ENCODE assay signal across 12 cellular contexts in genomic region chr10:22317771-22318565, GRCh38. TPM values are rescaled to one million over a fixed set of nuclear protein-coding genes. Genes with fewer than 3 reads are reported as not detected.
A peak's percentile ranks its signal among the peaks of the same experiment; 100 is the strongest.
DNase-seq lines count a peak whose midpoint lies in the region; ATAC-seq, FAIRE-seq and TF ChIP-seq lines count a peak whose summit lies in the region.
"Had no signal": no experiment of that assay in that cellular context is flagged by ENCODE, and none has a peak within 500 bp of the region (broad histone marks: within the 10 kb centered on the region; RNA-seq: fewer than 3 reads in every experiment).

No MANE protein-coding gene starts in this region.

- H3K27ac Mint-ChIP-seq in CD8-positive, alpha-beta T cell: no peak overlapping the region
- H3K27ac Mint-ChIP-seq in nephron: peak overlapping the region; percentile 97 to 99 (median 97)

- H2AK9ac ChIP-seq in IMR-90 (replicated peaks; ENCODE audit: low read depth, low read length, poor library complexity): no peak overlapping the region

- no peak for DNase-seq in CD8-positive, alpha-beta T cell
- DNase-seq in IMR-90: no peak
- DNase-seq in GM12878 (ENCODE audit: low read depth, low spot score): no peak
- DNase-seq in ureter (ENCODE audit: low spot score): no peak
- no peak for DNase-seq in dedifferentiated amniotic fluid mesenchymal stem cell (ENCODE audit: extremely low spot score)
- no peak for DNase-seq in SK-N-DZ (ENCODE audit: low spot score)
- DNase-seq: activated CD4-positive, CD25-positive, alpha-beta regulatory T cell; EL; head of caudate nucleus; KBM-7 had no signal

- intact Hi-C loops in CD8-positive, alpha-beta T cell (cut with DNase I, micrococcal nuclease): loop anchor here (2.0 to 5.0 kb wide), 6 partner anchors 65 to 801 kb away; partner anchors contain the start of genes DNAJC1 (in 2 of the 2) and MLLT10 (in 1 of the 2)
- intact Hi-C loops in IMR-90 (cut with micrococcal nuclease) (loop anchor here (2.0 to 5.0 kb wide), 3 partner anchors 315 to 821 kb away; partner anchors contain the start of genes DNAJC1 and PIP4K2A), GM12878 (cut with micrococcal nuclease; ENCODE audit: unreplicated experiment) (loop anchor here (2.0 to 10.0 kb wide), 6 partner anchors 66 to 823 kb away; partner anchors contain the start of gene PIP4K2A)

- H3K14ac ChIP-seq in IMR-90 (replicated peaks; ENCODE audit: low read depth, low read length): no peak overlapping the region

- H3K27me3 ChIP-seq in CD8-positive, alpha-beta T cell (ENCODE audit: insufficient read depth, low read length): peaks cover 21% of the 10 kb centered on the region
- H3K27me3 ChIP-seq in IMR-90 (ENCODE audit: control insufficient read depth, insufficient read depth, low read length) (peaks cover 13% of the 10 kb centered on the region), GM12878 (replicated peaks in 1 of 2; ENCODE audit: control insufficient read depth in 2 of 2, insufficient read depth in 2 of 2, low read length in 1 of 2) (peaks cover 3 to 9% of the 10 kb centered on the region in 2 experiments)

- H2AK5ac ChIP-seq in IMR-90 (ENCODE audit: low read depth, low read length): no peak overlapping the region

- H3K36me3 ChIP-seq in CD8-positive, alpha-beta T cell (ENCODE audit: insufficient read depth, low read length): no peaks in the 10 kb centered on the region
- no peaks in the 10 kb centered on the region for H3K36me3 ChIP-seq in IMR-90 (ENCODE audit: control insufficient read depth, insufficient read depth, low read length)
- no peaks in the 10 kb centered on the region; a peak in 1 of 4 replicates for H3K36me3 ChIP-seq in GM12878 (ENCODE audit: control insufficient read depth in 2 of 2, insufficient read depth in 2 of 2, low read length in 1 of 2)

- no peak overlapping the region for H2BK5ac ChIP-seq in IMR-90 (ENCODE audit: low read depth, low read length, poor library complexity, severe bottlenecking)

- no peak overlapping the region for H2AFZ ChIP-seq in IMR-90 (replicated peaks; ENCODE audit: low read length, poor library complexity)
- H2AFZ ChIP-seq in GM12878 (ENCODE audit: control insufficient read depth, low read depth, low read length): no peak overlapping the region

- RAD21 ChIA-PET in GM12878 (lab: Charles Lee; ENCODE audit: unreplicated experiment): interaction anchor here (1.1 to 2.7 kb wide), 2 partner anchors 22 to 25 kb away, joined by 3 to 16 read pairs; no protein-coding TSS in a partner anchor

- H3K4ac ChIP-seq in IMR-90 (ENCODE audit: low read depth, low read length): no peak overlapping the region

- H2BK15ac ChIP-seq in IMR-90 (ENCODE audit: low read depth, low read length): no peak overlapping the region

- TF ChIP-seq RAD21 in IMR-90 (IDR thresholded peaks at IDR 0.05; ENCODE audit: low read length) (no peak), GM12878 (IDR thresholded peaks at IDR 0.05; ENCODE audit: insufficient read depth, low read depth, low read length) (no peak)

- dilution Hi-C loops in IMR-90 (cut with HindIII; ENCODE audit: low sequenced_read_pairs, unreplicated experiment): no loop called here

- no peak for TF ChIP-seq EP300 in GM12878 (IDR thresholded peaks at IDR 0.05; ENCODE audit: borderline replicate concordance in 1 of 2, control insufficient read depth in 1 of 2, low read depth in 2 of 2, low read length in 2 of 2)

- no peak overlapping the region for H2BK120ac ChIP-seq in IMR-90 (ENCODE audit: low read depth, low read length)

- H3K4me3 ChIP-seq in CD8-positive, alpha-beta T cell (ENCODE audit: low read depth, low read length): no peak overlapping the region
- H3K4me3 ChIP-seq in IMR-90 (ENCODE audit: insufficient read depth, low read depth, low read length) (no peak overlapping the region), GM12878 (peak overlapping the region; percentile 62; the same call in 1 of the 2 replicates)

- H4K5ac ChIP-seq in IMR-90 (ENCODE audit: low read depth, low read length): no peak overlapping the region

- FAIRE-seq in GM12878 (lab: Jason Lieb, UNC): no peak

- H4K91ac ChIP-seq in IMR-90 (ENCODE audit: insufficient read depth, low read depth, low read length): no peak overlapping the region

- H3K9me3 ChIP-seq in CD8-positive, alpha-beta T cell (ENCODE audit: low read length): no peaks in the 10 kb centered on the region
- H3K9me3 ChIP-seq in IMR-90 (ENCODE audit: control insufficient read depth, insufficient read depth, low read length) (0 out of 2 replicates have a peak, but pooled peaks cover 3% of the 10 kb centered on the region), GM12878 (replicated peaks; ENCODE audit: control insufficient read depth, insufficient read depth, low read length) (peaks cover 2% of the 10 kb centered on the region; the same call in 2 of the 3 replicates)

- H3K23ac ChIP-seq in IMR-90 (ENCODE audit: low read depth, low read length): peak overlapping the region; percentile 59; the same call in 1 of the 2 replicates

- H3K4me1 ChIP-seq in CD8-positive, alpha-beta T cell (ENCODE audit: insufficient read depth, low read length): peaks cover 32% of the 10 kb centered on the region
- H3K4me1 ChIP-seq in IMR-90 (ENCODE audit: control insufficient read depth, insufficient read depth, low read length) (no peaks in the 10 kb centered on the region), GM12878 (ENCODE audit: control insufficient read depth, insufficient read depth, low read length) (peaks cover 18% of the 10 kb centered on the region)

- CTCF ChIA-PET in CD8-positive, alpha-beta T cell (lab: Charles Lee): interaction anchor here (0.6 kb wide), 2 partner anchors 93 to 307 kb away, joined by 3 to 4 read pairs; no protein-coding TSS in a partner anchor
- CTCF ChIA-PET in IMR-90 (lab: Yijun Ruan, JAX): no interaction called here
- CTCF ChIA-PET in GM12878 (lab: Yijun Ruan, JAX): interaction anchor here (1.0 kb wide), 1 partner anchor 321 kb away, joined by 3 read pairs; no protein-coding TSS in a partner anchor

- no peaks in the 10 kb centered on the region for H3K9me3 Mint-ChIP-seq in CD8-positive, alpha-beta T cell
- H3K9me3 Mint-ChIP-seq in nephron: no peaks in the 10 kb centered on the region

- POLR2A ChIA-PET in CD8-positive, alpha-beta T cell (lab: Charles Lee): interaction anchor here (0.6 to 1.1 kb wide), 4 partner anchors 22 to 366 kb away, joined by 3 to 4 read pairs (median 3); no protein-coding TSS in a partner anchor
- POLR2A ChIA-PET in IMR-90 (lab: Charles Lee; ENCODE audit: unreplicated experiment) (no interaction called here), GM12878 (lab: Charles Lee) (interaction anchor here (1.0 kb wide), 1 partner anchor 23 kb away, joined by 3 read pairs; no protein-coding TSS in a partner anchor)

- no peak overlapping the region for H3K56ac ChIP-seq in IMR-90 (ENCODE audit: extremely low read depth, insufficient read depth, low read length)

- WGBS in IMR-90 (ENCODE audit: extremely low coverage in 2 of 2, insufficient read length in 1 of 2), 2 experiments: 100% methylated on average over 1 of the region's 6 CpGs; no CpG with 5 or more reads in 1 of the 2 experiments
- WGBS in GM12878 (ENCODE audit: insufficient coverage, insufficient replicate concordance, low lambda C conversion rate, missing lambda C conversion rate): 73% methylated on average over 6 of the region's 6 CpGs

- H3K4me2 ChIP-seq in IMR-90 (ENCODE audit: low read depth, low read length) (no peak overlapping the region), GM12878 (ENCODE audit: control insufficient read depth, insufficient read depth) (peak overlapping the region; percentile 75)

- peaks cover 10% of the 10 kb centered on the region for H3K36me3 Mint-ChIP-seq in CD8-positive, alpha-beta T cell
- no peaks in the 10 kb centered on the region for H3K36me3 Mint-ChIP-seq in nephron (ENCODE audit: low read depth)

- H2BK20ac ChIP-seq in IMR-90 (ENCODE audit: low read depth, low read length): no peak overlapping the region

- H4K8ac ChIP-seq in IMR-90 (ENCODE audit: low read depth in 2 of 2, low read length in 2 of 2): no peak overlapping the region

- H3K27me3 Mint-ChIP-seq in CD8-positive, alpha-beta T cell (ENCODE audit: low read depth): peaks cover 20% of the 10 kb centered on the region
- peaks cover 52% of the 10 kb centered on the region for H3K27me3 Mint-ChIP-seq in nephron (ENCODE audit: low read depth)

- no peaks in the 10 kb centered on the region; the same call in 1 of the 2 replicates for H3K9me1 ChIP-seq in IMR-90 (ENCODE audit: insufficient read depth, low read length)

- peak overlapping the region; percentile 27 for H3K4me3 Mint-ChIP-seq in CD8-positive, alpha-beta T cell
- peak overlapping the region; percentile 87 to 95 (median 94) for H3K4me3 Mint-ChIP-seq in nephron

- in situ Hi-C loops in IMR-90 (cut with MboI; ENCODE audit: low sequenced_read_pairs) (loop anchor here (10.0 to 25.0 kb wide), 3 partner anchors 313 to 806 kb away; partner anchors contain the start of gene DNAJC1), GM12878 (cut with MboI) (loop anchor here (5.0 kb wide), 2 partner anchors 311 to 791 kb away; partner anchors contain the start of gene SKIDA1)

- ATAC-seq in CD8-positive, alpha-beta T cell: no peak
- no peak for ATAC-seq in IMR-90 (ENCODE audit: low read depth)
- ATAC-seq in GM12878: no peak
- ATAC-seq in HG02588 (IDR thresholded peaks at IDR 0.05; ENCODE audit: unreplicated experiment): no peak

- SMC1A ChIA-PET in GM12878 (lab: Charles Lee; ENCODE audit: uncharacterized antibody, unreplicated experiment): interaction anchor here (0.6 to 2.7 kb wide), 5 partner anchors 22 to 233 kb away, joined by 3 to 9 read pairs (median 3); no protein-coding TSS in a partner anchor

- H3K79me2 ChIP-seq in GM12878 (ENCODE audit: control insufficient read depth, insufficient read depth, low read length): peaks cover 15% of the 10 kb centered on the region

- peaks cover 5 to 17% of the 10 kb centered on the region in 2 experiments for H3K79me1 ChIP-seq in IMR-90 (ENCODE audit: low read depth in 1 of 2, low read length in 2 of 2)

- H4K20me1 ChIP-seq in IMR-90 (ENCODE audit: insufficient read depth, low read length) (peaks cover 9% of the 10 kb centered on the region; the same call in 1 of the 2 replicates), GM12878 (ENCODE audit: control insufficient read depth, insufficient read depth) (no peaks in the 10 kb centered on the region)

- no peak for TF ChIP-seq POLR2A in IMR-90 (IDR thresholded peaks at IDR 0.05; ENCODE audit: low read depth, low read length)
- TF ChIP-seq POLR2A in GM12878 (IDR thresholded peaks at IDR 0.05; ENCODE audit: low read depth, low read length): no peak

- no TSS peak for BruUV-seq in IMR-90 (replicated peaks; lab: Mats Ljungman, UMichigan)
- BruUV-seq in GM12878 (replicated peaks; lab: Mats Ljungman, UMichigan): no TSS peak

- H3K4me1 Mint-ChIP-seq in CD8-positive, alpha-beta T cell (ENCODE audit: low read depth): peaks cover 40% of the 10 kb centered on the region
- peaks cover 40% of the 10 kb centered on the region for H3K4me1 Mint-ChIP-seq in nephron

- H3K27ac ChIP-seq in CD8-positive, alpha-beta T cell (ENCODE audit: low read depth, low read length): no peak overlapping the region
- no peak overlapping the region for H3K27ac ChIP-seq in IMR-90 (ENCODE audit: insufficient read depth, low read length)
- peak overlapping the region; percentile 89; the same call in 1 of the 2 replicates for H3K27ac ChIP-seq in GM12878 (ENCODE audit: control insufficient read depth, insufficient read depth)

- H3K18ac ChIP-seq in IMR-90 (ENCODE audit: low read depth, low read length): no peak overlapping the region

- H3K9ac ChIP-seq in IMR-90 (ENCODE audit: low read depth, low read length) (no peak overlapping the region), GM12878 (ENCODE audit: control insufficient read depth, insufficient read depth, low read length) (no peak overlapping the region; the same call in 1 of the 2 replicates)

- TF ChIP-seq CTCF in CD8-positive, alpha-beta T cell (IDR thresholded peaks at IDR 0.05): no peak
- no peak for TF ChIP-seq CTCF in IMR-90 (conservative IDR thresholded peaks at IDR 0.05; ENCODE audit: low read depth, low read length)
- TF ChIP-seq CTCF in GM12878 (IDR thresholded peaks at IDR 0.05 in 2 of 3, conservative IDR thresholded peaks at IDR 0.05 in 1 of 3; ENCODE audit: control insufficient read depth in 2 of 3, extremely low read depth in 1 of 3, insufficient read depth in 1 of 3, low read depth in 3 of 3, low read length in 3 of 3): no peak
- TF ChIP-seq CTCF in nephron (IDR thresholded peaks at IDR 0.05; ENCODE audit: unreplicated experiment in 3 of 3): no peak

RNA-seq across cellular contexts. Expression of gene COMMD3, which starts 1.8 kb away (rescaled TPM):
- 10 to 100 TPM; 19.2 to 22.1 TPM for total RNA-seq in CD8-positive, alpha-beta T cell
- 33.1 and 44.8 TPM in 2 replicates for total RNA-seq in IMR-90 (2012; rRNA removed)
- 25.4 and 30.8 TPM in 2 replicates for polyA plus RNA-seq in IMR-90 (2012; rRNA removed)
- polyA plus RNA-seq in IMR-90 (2012; cell fraction: cytosol; rRNA removed): 29.0 and 38.5 TPM in 2 replicates
- 13.4 and 38.7 TPM in 2 replicates for polyA plus RNA-seq in IMR-90 (2012; cell fraction: nucleus; rRNA removed; ENCODE audit: low replicate concordance)
- total RNA-seq in GM12878 (2013; cell fraction: nucleolus; rRNA removed): 52.1 and 56.3 TPM in 2 replicates
- total RNA-seq in GM12878 (2014; rRNA removed): 65.3 and 70.9 TPM in 2 replicates
- 64.5 and 72.3 TPM in 2 replicates for total RNA-seq in GM12878 (2014; rRNA removed; fragmentation: Illumina TruSeq; extraction: Trizol)
- 68.0 and 74.3 TPM in 2 replicates for total RNA-seq in GM12878 (2021)
- polyA plus RNA-seq in GM12878 (2011; ENCODE audit: low read depth): 65.1 TPM
- polyA plus RNA-seq in GM12878 (2011; rRNA removed): 101 and 151 TPM in 2 replicates
- polyA plus RNA-seq in GM12878 (2011; cell fraction: cytosol; rRNA removed): 33.9 and 35.7 TPM in 2 replicates
- 63.7 and 81.5 TPM in 2 replicates for polyA plus RNA-seq in GM12878 (2011; cell fraction: nucleus; rRNA removed)
- polyA plus RNA-seq in GM12878 (2012): 65.2 and 75.4 TPM in 2 replicates
- 68.1 and 74.9 TPM in 2 replicates for polyA plus RNA-seq in GM12878 (2014; fragmentation: Illumina TruSeq; extraction: Trizol)
- 100 to 1,000 TPM; 238 to 248 TPM for polyA plus RNA-seq in GM12878 (2014; fragmentation: Nextera tagmentation; extraction: Ambion mirVana)
- 60.9 and 64.7 TPM in 2 replicates for polyA plus RNA-seq in GM12878 (2014; rRNA removed)
- 100 to 1,000 TPM; 171 to 205 TPM for polyA plus RNA-seq in GM12878 (2016; fragmentation: Nextera tagmentation; extraction: Ambion mirVana)
- 16.1 and 21.0 TPM in 2 replicates for polyA minus RNA-seq in GM12878 (2011; rRNA and poly(A)+ RNA removed)
- 2.5 and 4.7 TPM in 2 replicates for polyA minus RNA-seq in GM12878 (2011; cell fraction: cytosol; rRNA and poly(A)+ RNA removed)
- polyA minus RNA-seq in GM12878 (2011; cell fraction: nucleus; rRNA and poly(A)+ RNA removed): 21.8 and 26.3 TPM in 2 replicates
- 63.9 TPM for total RNA-seq in ureter
- polyA plus RNA-seq in SK-N-DZ (2014; cell fraction: cytosol; rRNA removed): 178 and 194 TPM in 2 replicates
- polyA plus RNA-seq in SK-N-DZ (2014; cell fraction: nucleus; rRNA removed): 156 and 210 TPM in 2 replicates

RNA-seq across cellular contexts. Expression of gene BMI1, which starts 2.9 kb away (rescaled TPM):
- total RNA-seq in CD8-positive, alpha-beta T cell: 10 to 100 TPM; 46.8 to 50.3 TPM
- total RNA-seq in IMR-90 (2012; rRNA removed) (25.8 and 38.3 TPM in 2 replicates), GM12878 (2014; rRNA removed) (27.5 and 34.6 TPM in 2 replicates), GM12878 (2014; rRNA removed; fragmentation: Illumina TruSeq; extraction: Trizol) (31.5 and 32.4 TPM in 2 replicates), GM12878 (2021) (29.1 and 29.4 TPM in 2 replicates), ureter (51.4 TPM)
- polyA plus RNA-seq in IMR-90 (2012; rRNA removed) (19.7 and 19.9 TPM in 2 replicates), GM12878 (2011; rRNA removed) (49.7 and 70.6 TPM in 2 replicates), GM12878 (2014; fragmentation: Illumina TruSeq; extraction: Trizol) (32.1 and 39.0 TPM in 2 replicates), GM12878 (2014; fragmentation: Nextera tagmentation; extraction: Ambion mirVana) (10 to 100 TPM in 1 of 2 experiments, 1 to 10 TPM in 1; 8.0 to 12.4 TPM), GM12878 (2014; rRNA removed) (24.2 and 24.6 TPM in 2 replicates), GM12878 (2016; fragmentation: Nextera tagmentation; extraction: Ambion mirVana) (10 to 100 TPM; 17.4 to 19.5 TPM)
- polyA plus RNA-seq in IMR-90 (2012; cell fraction: cytosol; rRNA removed): 3.9 and 8.7 TPM in 2 replicates
- polyA plus RNA-seq in IMR-90 (2012; cell fraction: nucleus; rRNA removed; ENCODE audit: low replicate concordance): 5.1 and 28.1 TPM in 2 replicates
- 43.7 and 47.2 TPM in 2 replicates for total RNA-seq in GM12878 (2013; cell fraction: nucleolus; rRNA removed)
- polyA plus RNA-seq in GM12878 (2011; ENCODE audit: low read depth): 10.5 TPM
- polyA plus RNA-seq in GM12878 (2011; cell fraction: cytosol; rRNA removed): 20.6 and 22.9 TPM in 2 replicates
- 77.8 and 78.2 TPM in 2 replicates for polyA plus RNA-seq in GM12878 (2011; cell fraction: nucleus; rRNA removed)
- 25.9 and 26.9 TPM in 2 replicates for polyA plus RNA-seq in GM12878 (2012)
- 47.5 and 83.2 TPM in 2 replicates for polyA minus RNA-seq in GM12878 (2011; rRNA and poly(A)+ RNA removed)
- polyA minus RNA-seq in GM12878 (2011; cell fraction: cytosol; rRNA and poly(A)+ RNA removed): 16.7 and 33.9 TPM in 2 replicates
- polyA minus RNA-seq in GM12878 (2011; cell fraction: nucleus; rRNA and poly(A)+ RNA removed): 18.1 and 22.3 TPM in 2 replicates
- polyA plus RNA-seq in SK-N-DZ (2014; cell fraction: cytosol; rRNA removed): 70.7 and 80.8 TPM in 2 replicates
- polyA plus RNA-seq in SK-N-DZ (2014; cell fraction: nucleus; rRNA removed): 185 and 210 TPM in 2 replicates

RNA-seq across cellular contexts. Expression of gene SPAG6, which starts 27.3 kb away (rescaled TPM):
- not detected for total RNA-seq in CD8-positive, alpha-beta T cell
- total RNA-seq in IMR-90 (2012; rRNA removed) (not detected in 2 replicates), GM12878 (2014; rRNA removed) (0.27 and 0.51 TPM in 2 replicates), GM12878 (2014; rRNA removed; fragmentation: Illumina TruSeq; extraction: Trizol) (0.40 and 0.60 TPM in 2 replicates), GM12878 (2021) (0.21 and 0.36 TPM in 2 replicates), ureter (2.6 TPM)
- polyA plus RNA-seq in IMR-90 (2012; rRNA removed) (not detected in 2 replicates), GM12878 (2011; rRNA removed) (0.34 and 0.71 TPM in 2 replicates), GM12878 (2014; fragmentation: Illumina TruSeq; extraction: Trizol) (0.53 and 0.95 TPM in 2 replicates), GM12878 (2014; fragmentation: Nextera tagmentation; extraction: Ambion mirVana) (under 1 TPM; 0.13 to 0.26 TPM), GM12878 (2014; rRNA removed) (0.65 and 0.99 TPM in 2 replicates), GM12878 (2016; fragmentation: Nextera tagmentation; extraction: Ambion mirVana) (under 1 TPM in 1 of 2 experiments, not detected in 1; 0.43 TPM)
- polyA plus RNA-seq in IMR-90 (2012; cell fraction: cytosol; rRNA removed): not detected in 2 replicates
- polyA plus RNA-seq in IMR-90 (2012; cell fraction: nucleus; rRNA removed; ENCODE audit: low replicate concordance): not detected in 2 replicates
- total RNA-seq in GM12878 (2013; cell fraction: nucleolus; rRNA removed): 0.21 and 0.49 TPM in 2 replicates
- 0.10 TPM for polyA plus RNA-seq in GM12878 (2011; ENCODE audit: low read depth)
- polyA plus RNA-seq in GM12878 (2011; cell fraction: cytosol; rRNA removed): 0.16 and 0.25 TPM in 2 replicates
- 0.30 and 0.38 TPM in 2 replicates for polyA plus RNA-seq in GM12878 (2011; cell fraction: nucleus; rRNA removed)
- polyA plus RNA-seq in GM12878 (2012): 0.21 and 0.24 TPM in 2 replicates
- polyA minus RNA-seq in GM12878 (2011; rRNA and poly(A)+ RNA removed): 0.21 and 0.22 TPM in 2 replicates
- polyA minus RNA-seq in GM12878 (2011; cell fraction: cytosol; rRNA and poly(A)+ RNA removed): not detected in 2 replicates
- 0.36 TPM in 1 of 2 replicates, not detected in the other for polyA minus RNA-seq in GM12878 (2011; cell fraction: nucleus; rRNA and poly(A)+ RNA removed)
- polyA plus RNA-seq in SK-N-DZ (2014; cell fraction: cytosol; rRNA removed): 0.56 and 0.81 TPM in 2 replicates
- 0.79 and 1.1 TPM in 2 replicates for polyA plus RNA-seq in SK-N-DZ (2014; cell fraction: nucleus; rRNA removed)
